7 cellular contexts compared by ENCODE assay signal in genomic region chr2:70115646-70116442, GRCh38.
DNase-seq lines count a peak whose midpoint lies in the region; ATAC-seq lines count a peak whose summit lies in the region.

No MANE protein-coding gene starts in this region.

- H3K27ac Mint-ChIP-seq in dendritic cell treated with granulocyte-macrophage colony-stimulating factor and Interleukin-4, amounts not matched to agents 40 ng/mL and 50 ng/mL, for 4 days: peak overlapping the region; percentile 72
- H3K27ac Mint-ChIP-seq in stimulated activated naive B cell treated with anti-CD40 and anti-IgM and Interleukin-4, amounts not matched to agents 10 μg/mL and 1 μg/mL and 100 μg/mL, for 72 hours: peak overlapping the region; percentile 87

- no peak overlapping the region for H3K4me3 Mint-ChIP-seq in dendritic cell treated with granulocyte-macrophage colony-stimulating factor and Interleukin-4, amounts not matched to agents 40 ng/mL and 50 ng/mL, for 4 days
- peak overlapping the region; percentile 23 to 60 for H3K4me3 Mint-ChIP-seq in stimulated activated naive B cell treated with anti-CD40 and anti-IgM and Interleukin-4, amounts not matched to agents 10 μg/mL and 1 μg/mL and 100 μg/mL, for 72 hours

- no peak for DNase-seq in stimulated activated naive B cell treated with anti-CD40 and anti-IgM and Interleukin-4, amounts not matched to agents 10 μg/mL and 1 μg/mL and 100 μg/mL, for 72 hours
- no peak for DNase-seq in iPS-NIHi7 (ENCODE audit: extremely low spot score)
- no peak for DNase-seq in SKM-1 (lab: John Stamatoyannopoulos, UW; ENCODE audit: unreplicated experiment)

- ATAC-seq in GM19351 (IDR thresholded peaks at IDR 0.05; ENCODE audit: unreplicated experiment) (peak; percentile 64), HG03064 (IDR thresholded peaks at IDR 0.05; ENCODE audit: low read depth, unreplicated experiment) (peak; percentile 48), HG03280 (IDR thresholded peaks at IDR 0.05; ENCODE audit: unreplicated experiment) (no peak)
- ATAC-seq in stimulated activated naive B cell treated with anti-CD40 and anti-IgM and Interleukin-4, amounts not matched to agents 10 μg/mL and 1 μg/mL and 100 μg/mL, for 72 hours (replicated peaks): peak; percentile 60 to 79

- H3K27me3 Mint-ChIP-seq in dendritic cell treated with granulocyte-macrophage colony-stimulating factor and Interleukin-4, amounts not matched to agents 40 ng/mL and 50 ng/mL, for 4 days: no peaks in the 10 kb centered on the region
- no peaks in the 10 kb centered on the region for H3K27me3 Mint-ChIP-seq in stimulated activated naive B cell treated with anti-CD40 and anti-IgM and Interleukin-4, amounts not matched to agents 10 μg/mL and 1 μg/mL and 100 μg/mL, for 72 hours

- peaks cover 27% of the 10 kb centered on the region for H3K4me1 Mint-ChIP-seq in dendritic cell treated with granulocyte-macrophage colony-stimulating factor and Interleukin-4, amounts not matched to agents 40 ng/mL and 50 ng/mL, for 4 days (ENCODE audit: low read depth)
- H3K4me1 Mint-ChIP-seq in stimulated activated naive B cell treated with anti-CD40 and anti-IgM and Interleukin-4, amounts not matched to agents 10 μg/mL and 1 μg/mL and 100 μg/mL, for 72 hours: peaks cover 36 to 60% of the 10 kb centered on the region in 2 donors

- intact Hi-C loops in dendritic cell treated with granulocyte-macrophage colony-stimulating factor and Interleukin-4, amounts not matched to agents 40 ng/mL and 50 ng/mL, for 4 days (cut with micrococcal nuclease): no loop called here

- H3K9me3 Mint-ChIP-seq in dendritic cell treated with granulocyte-macrophage colony-stimulating factor and Interleukin-4, amounts not matched to agents 40 ng/mL and 50 ng/mL, for 4 days: no peaks in the 10 kb centered on the region
- peaks cover 0 to 10% of the 10 kb centered on the region in 2 donors for H3K9me3 Mint-ChIP-seq in stimulated activated naive B cell treated with anti-CD40 and anti-IgM and Interleukin-4, amounts not matched to agents 10 μg/mL and 1 μg/mL and 100 μg/mL, for 72 hours

- no peaks in the 10 kb centered on the region for H3K36me3 Mint-ChIP-seq in dendritic cell treated with granulocyte-macrophage colony-stimulating factor and Interleukin-4, amounts not matched to agents 40 ng/mL and 50 ng/mL, for 4 days (ENCODE audit: low read depth)
- H3K36me3 Mint-ChIP-seq in stimulated activated naive B cell treated with anti-CD40 and anti-IgM and Interleukin-4, amounts not matched to agents 10 μg/mL and 1 μg/mL and 100 μg/mL, for 72 hours: peaks cover 4 to 10% of the 10 kb centered on the region in 2 donors
